In the genomic region with DNA sequence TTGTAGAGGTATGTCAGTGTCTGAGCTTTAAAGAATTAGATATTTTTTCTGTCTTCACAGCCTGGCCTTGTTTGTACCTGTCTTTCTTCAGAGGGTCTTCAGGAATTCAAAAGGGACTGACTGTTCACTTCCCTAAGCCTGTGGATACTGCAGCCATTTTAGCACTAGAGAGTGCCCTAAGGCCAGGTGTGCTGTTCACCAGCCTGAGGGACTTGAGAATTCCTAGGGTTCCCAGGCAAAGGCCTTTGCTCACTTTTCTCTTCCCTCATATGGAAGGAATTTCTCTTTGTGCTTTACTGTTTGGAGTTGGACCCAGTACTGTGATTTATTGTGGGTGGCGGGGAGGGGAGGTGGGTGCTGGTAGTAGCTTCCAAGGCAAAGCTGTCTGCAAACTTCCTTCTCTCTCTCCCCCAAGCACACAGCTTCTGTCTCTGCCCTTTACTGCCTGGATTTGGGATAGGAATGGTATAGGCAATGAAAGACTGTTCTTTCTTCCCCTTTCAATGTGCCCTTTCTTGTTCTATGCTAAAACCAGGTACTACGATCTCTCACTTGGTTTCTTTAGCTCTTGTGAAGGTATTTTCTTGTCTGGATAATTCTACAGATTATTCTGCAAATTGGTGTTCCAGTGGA, we compare ENCODE assay signal across 12 cellular contexts.
"Had no signal": no experiment of that assay in that cellular context is flagged by ENCODE, and none has a peak within 500 bp of the region (broad histone marks: within the 10 kb centered on the region; RNA-seq: fewer than 3 reads in every experiment).

No MANE protein-coding gene starts in this region.

- H3K27me3 ChIP-seq: pancreas, stomach, uterus had no signal

- H3K27ac ChIP-seq: left ventricle myocardium inferior, pancreas, stomach, uterus had no signal

- H3K27me3 Mint-ChIP-seq: memory B cell had no signal

- H3K4me3 ChIP-seq: left ventricle myocardium inferior, pancreas, stomach, uterus had no signal

- H3K27ac Mint-ChIP-seq: memory B cell; T-helper 1 cell treated with Interleukin-12 subunit alpha and Interleukin-12 subunit beta and Interleukin-4 antibody, amounts not matched to agents 30 μg/mL and 1 μg/mL, for 36 hours had no signal

- ATAC-seq: pancreas had no signal

- H3K36me3 ChIP-seq: uterus had no signal

- DNase-seq: activated naive CD4-positive, alpha-beta T cell treated with anti-CD3 and anti-CD28 coated beads, Interleukin-2, amount 50 U/mL, for 16 hours; amygdala; dermis blood vessel endothelial cell; erythroblast; left ventricle myocardium inferior; pancreas; stimulated activated CD4-positive, alpha-beta T cell treated with anti-CD3 and anti-CD28 coated beads, Interleukin-4, amount 100 ng/mL, for 1 hour; stimulated activated CD8-positive, alpha-beta memory T cell treated with anti-CD3 and anti-CD28 coated beads, Interleukin-4, amount 100 ng/mL, for 48 hours; stomach; uterus had no signal

- H3K4me1 ChIP-seq: pancreas, stomach, uterus had no signal

- H3K4me1 Mint-ChIP-seq: memory B cell had no signal

- H3K4me3 Mint-ChIP-seq: memory B cell; T-helper 1 cell treated with Interleukin-12 subunit alpha and Interleukin-12 subunit beta and Interleukin-4 antibody, amounts not matched to agents 30 μg/mL and 1 μg/mL, for 36 hours had no signal

- H3K9me3 ChIP-seq: pancreas had no signal
